In the genomic region with DNA sequence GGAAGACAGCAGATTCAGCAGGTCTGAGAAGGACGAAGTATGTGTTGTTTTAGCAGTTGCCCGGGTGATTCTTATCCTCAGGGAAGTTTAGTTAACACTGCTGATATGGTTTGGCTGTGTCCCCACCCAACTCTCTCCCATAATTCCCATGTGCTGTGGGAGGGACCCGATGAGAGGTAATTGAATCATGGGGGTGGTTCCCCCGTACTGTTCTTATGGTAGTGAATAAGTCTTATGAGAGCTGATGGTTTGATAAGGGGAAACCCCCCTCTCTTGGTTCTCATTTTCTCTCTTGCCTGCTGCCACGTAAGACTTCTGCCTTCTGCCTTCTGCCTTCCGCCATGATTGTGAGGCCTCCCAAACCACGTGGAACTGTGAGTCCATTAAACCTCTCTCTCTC, we compare ENCODE assay signal across 18 cellular contexts.
DNase-seq lines count a peak whose midpoint lies in the region; ATAC-seq and TF ChIP-seq lines count a peak whose summit lies in the region.
"Had no signal": no experiment of that assay in that cellular context is flagged by ENCODE, and none has a peak within 500 bp of the region (broad histone marks: within the 10 kb centered on the region; RNA-seq: fewer than 3 reads in every experiment).

No MANE protein-coding gene starts in this region.

- H3K4me2 ChIP-seq in neural progenitor cell: no peak overlapping the region

- POLR2A ChIA-PET in activated CD4-positive, alpha-beta T cell treated with anti-CD3 and anti-CD28 coated beads, Interleukin-2, amount 10 ng/mL, durations not matched to agents 7 days and 5 days (lab: Charles Lee): interaction anchor here (0.5 kb wide), 1 partner anchor 54 kb away, joined by 5 read pairs; no protein-coding TSS in a partner anchor

- H3K9me3 Mint-ChIP-seq in activated CD4-positive, alpha-beta T cell treated with anti-CD3 and anti-CD28 coated beads, Interleukin-2, amount 10 ng/mL, durations not matched to agents 7 days and 5 days: peaks cover 3% of the 10 kb centered on the region
- no peaks in the 10 kb centered on the region for H3K9me3 Mint-ChIP-seq in neural progenitor cell

- intact Hi-C loops in left colon (cut with DNase I, micrococcal nuclease): no loop called here

- no peaks in the 10 kb centered on the region for H3K27me3 Mint-ChIP-seq in activated CD4-positive, alpha-beta T cell treated with anti-CD3 and anti-CD28 coated beads, Interleukin-2, amount 10 ng/mL, durations not matched to agents 7 days and 5 days
- H3K27me3 Mint-ChIP-seq in neural progenitor cell (ENCODE audit: insufficient read depth, low read depth): no peaks in the 10 kb centered on the region
- H3K27me3 Mint-ChIP-seq: activated CD8-positive, alpha-beta memory T cell treated with anti-CD3 and anti-CD28 coated beads, Interleukin-2, amount 10 ng/mL, durations not matched to agents 7 days and 5 days had no signal

- ATAC-seq in activated CD4-positive, CD25-positive, alpha-beta regulatory T cell treated with anti-CD3 and anti-CD28 coated beads, Interleukin-2, amount 50 U/mL, for 24 hours: peak; percentile 92 to 93
- peak; percentile 77 for ATAC-seq in left colon
- ATAC-seq: activated CD8-positive, alpha-beta memory T cell treated with anti-CD3 and anti-CD28 coated beads, Interleukin-2, amount 10 ng/mL, durations not matched to agents 7 days and 5 days; pancreas had no signal

- peaks cover 18% of the 10 kb centered on the region for H3K4me1 Mint-ChIP-seq in activated CD4-positive, alpha-beta T cell treated with anti-CD3 and anti-CD28 coated beads, Interleukin-2, amount 10 ng/mL, durations not matched to agents 7 days and 5 days
- no peaks in the 10 kb centered on the region for H3K4me1 Mint-ChIP-seq in neural progenitor cell

- no peaks in the 10 kb centered on the region for H3K9me3 ChIP-seq in neural progenitor cell (ENCODE audit: low read depth)
- H3K9me3 ChIP-seq: pancreas, Peyer's patch, suprapubic skin had no signal

- no peak for TF ChIP-seq CTCF in neural progenitor cell (IDR thresholded peaks at IDR 0.05)

- DNase-seq in activated CD4-positive, alpha-beta T cell treated with anti-CD3 and anti-CD28 coated beads for 4 hours: peak; percentile 6 to 24
- DNase-seq in activated CD4-positive, alpha-beta T cell treated with anti-CD3 and anti-CD28 coated beads, Interleukin-2, amount 10 ng/mL, durations not matched to agents 7 days and 5 days: no peak
- no peak for DNase-seq in left colon
- DNase-seq in stimulated activated CD8-positive, alpha-beta memory T cell treated with anti-CD3 and anti-CD28 coated beads, Interleukin-2, amount 100 ng/mL, for 48 hours (ENCODE audit: low read depth in 2 of 2): peak; percentile 4 to 11
- no peak for DNase-seq in superior temporal gyrus (ENCODE audit: extremely low spot score)
- DNase-seq in neural progenitor cell (ENCODE audit: low spot score): no peak
- no peak for DNase-seq in dermis blood vessel endothelial cell
- DNase-seq: activated CD8-positive, alpha-beta memory T cell treated with anti-CD3 and anti-CD28 coated beads, Interleukin-2, amount 10 ng/mL, durations not matched to agents 7 days and 5 days; dorsolateral prefrontal cortex; GF-D8; GM23248; NCI-H1694; NCI-H524 treated with DMSO at 0.1 percent for 48 hours; pancreas; Peyer's patch had no signal

- H3K9ac ChIP-seq in neural progenitor cell: no peak overlapping the region
- H3K9ac ChIP-seq: GM23248 had no signal

- no peaks in the 10 kb centered on the region for H3F3A ChIP-seq in neural progenitor cell (ENCODE audit: low read depth)

- no peak overlapping the region for H3K27ac Mint-ChIP-seq in activated CD4-positive, alpha-beta T cell treated with anti-CD3 and anti-CD28 coated beads, Interleukin-2, amount 10 ng/mL, durations not matched to agents 7 days and 5 days
- H3K27ac Mint-ChIP-seq in neural progenitor cell: no peak overlapping the region
- H3K27ac Mint-ChIP-seq: activated CD8-positive, alpha-beta memory T cell treated with anti-CD3 and anti-CD28 coated beads, Interleukin-2, amount 10 ng/mL, durations not matched to agents 7 days and 5 days had no signal

- H3K4me3 ChIP-seq in neural progenitor cell: no peak overlapping the region
- H3K4me3 ChIP-seq: dorsolateral prefrontal cortex, GM23248, pancreas, Peyer's patch, suprapubic skin had no signal

- H3K4me3 Mint-ChIP-seq in activated CD4-positive, alpha-beta T cell treated with anti-CD3 and anti-CD28 coated beads, Interleukin-2, amount 10 ng/mL, durations not matched to agents 7 days and 5 days: no peak overlapping the region
- no peak overlapping the region for H3K4me3 Mint-ChIP-seq in neural progenitor cell
- H3K4me3 Mint-ChIP-seq: activated CD8-positive, alpha-beta memory T cell treated with anti-CD3 and anti-CD28 coated beads, Interleukin-2, amount 10 ng/mL, durations not matched to agents 7 days and 5 days had no signal

- no peak overlapping the region for H2AFZ ChIP-seq in neural progenitor cell (replicated peaks)
- H2AFZ ChIP-seq: GM23248 had no signal

- H3K79me2 ChIP-seq in neural progenitor cell (ENCODE audit: low read depth): no peaks in the 10 kb centered on the region

- CTCF ChIA-PET in activated CD4-positive, alpha-beta T cell treated with anti-CD3 and anti-CD28 coated beads, Interleukin-2, amount 10 ng/mL, durations not matched to agents 7 days and 5 days (lab: Charles Lee): interaction anchor here (0.6 to 0.9 kb wide), 3 partner anchors 184 to 612 kb away, joined by 3 to 5 read pairs (median 4); no protein-coding TSS in a partner anchor

- no peaks in the 10 kb centered on the region for H3K27me3 ChIP-seq in neural progenitor cell
- H3K27me3 ChIP-seq: dorsolateral prefrontal cortex, pancreas, Peyer's patch, suprapubic skin had no signal

- H3K27ac ChIP-seq in neural progenitor cell: no peak overlapping the region
- H3K27ac ChIP-seq: dorsolateral prefrontal cortex, GM23248, HL-60, pancreas, Peyer's patch, suprapubic skin had no signal

- peaks cover 2% of the 10 kb centered on the region for H3K36me3 Mint-ChIP-seq in activated CD4-positive, alpha-beta T cell treated with anti-CD3 and anti-CD28 coated beads, Interleukin-2, amount 10 ng/mL, durations not matched to agents 7 days and 5 days (ENCODE audit: low read depth)
- H3K36me3 Mint-ChIP-seq in neural progenitor cell: no peaks in the 10 kb centered on the region
- H3K36me3 Mint-ChIP-seq: activated CD8-positive, alpha-beta memory T cell treated with anti-CD3 and anti-CD28 coated beads, Interleukin-2, amount 10 ng/mL, durations not matched to agents 7 days and 5 days had no signal

- no peaks in the 10 kb centered on the region for H3K36me3 ChIP-seq in neural progenitor cell
- H3K36me3 ChIP-seq: pancreas, Peyer's patch, suprapubic skin had no signal

- H4K20me1 ChIP-seq in neural progenitor cell (ENCODE audit: low read depth): no peaks in the 10 kb centered on the region

- no peaks in the 10 kb centered on the region for H3K4me1 ChIP-seq in neural progenitor cell
- H3K4me1 ChIP-seq: pancreas, Peyer's patch had no signal

Comparison
In these comparisons a context has a peak if more than half of its experiments do, and no peak if none do; other contexts are left out.
1. DNase-seq: peak in activated CD4-positive, alpha-beta T cell treated with anti-CD3 and anti-CD28 coated beads for 4 hours (2 of 2) and stimulated activated CD8-positive, alpha-beta memory T cell treated with anti-CD3 and anti-CD28 coated beads, Interleukin-2, amount 100 ng/mL, for 48 hours (2 of 2); none in activated CD4-positive, alpha-beta T cell treated with anti-CD3 and anti-CD28 coated beads, Interleukin-2, amount 10 ng/mL, durations not matched to agents 7 days and 5 days (single experiment), left colon (0 of 2), superior temporal gyrus (single experiment), neural progenitor cell (single experiment) and dermis blood vessel endothelial cell (single experiment).